9 cellular contexts compared by ENCODE assay signal in the genomic region with DNA sequence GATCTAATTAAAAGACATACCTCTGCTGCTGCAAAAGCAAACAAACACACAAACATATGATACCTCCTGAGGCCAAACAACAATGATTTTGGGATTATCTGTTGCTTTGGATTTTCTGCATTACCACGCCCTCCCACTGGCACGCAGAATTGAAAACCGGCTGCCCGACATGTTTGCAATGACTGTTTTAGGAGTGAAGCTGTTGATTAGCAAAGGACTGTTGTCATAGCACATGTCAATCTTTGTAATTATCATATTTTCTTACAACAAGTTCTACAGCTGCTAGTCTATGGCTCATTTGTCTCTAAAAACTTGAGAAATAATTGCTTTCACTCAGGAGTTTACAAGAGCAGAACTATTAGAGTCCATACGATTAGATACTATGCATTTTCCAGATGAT.
"Had no signal": no experiment of that assay in that cellular context is flagged by ENCODE, and none has a peak within 500 bp of the region (broad histone marks: within the 10 kb centered on the region; RNA-seq: fewer than 3 reads in every experiment).

No MANE protein-coding gene starts in this region.

- H3K9me3 Mint-ChIP-seq: HFFc6 had no signal

- H3K9ac ChIP-seq: GM23248 had no signal

- H3K4me1 Mint-ChIP-seq: GM23338, H9 had no signal

- H3K4me1 ChIP-seq: HAP-1 had no signal

- ATAC-seq: GM23338, HCT116 had no signal

- DNase-seq: GM23248, GOT3, H7, H9, HCEC 1CT, HFFc6 had no signal

- H3K36me3 ChIP-seq: HAP-1 had no signal

- H3K27ac Mint-ChIP-seq: GM23338, H9, HFFc6 had no signal

- H3K9me3 ChIP-seq: HAP-1 had no signal

- H3K4me3 Mint-ChIP-seq: GM23338, H9, HFFc6 had no signal

- H2AFZ ChIP-seq: GM23248, GM23338 had no signal

- H3K27ac ChIP-seq: GM23248 had no signal

- H3K4me2 ChIP-seq: GM23338 had no signal

- H3K4me3 ChIP-seq: GM23248, GM23338, HAP-1 had no signal
